ENCODE assay signal across 11 cellular contexts in genomic region chrY:2979283-2979682, GRCh38. TPM values are rescaled to one million over a fixed set of nuclear protein-coding genes. Genes with fewer than 3 reads are reported as not detected.
"Had no signal": no experiment of that assay in that cellular context is flagged by ENCODE, and none has a peak within 500 bp of the region (broad histone marks: within the 10 kb centered on the region; RNA-seq: fewer than 3 reads in every experiment).

No MANE protein-coding gene starts in this region.

- H3K4me1 ChIP-seq: HAP-1 had no signal

- H3K4me2 ChIP-seq: GM23338 had no signal

- ATAC-seq: GM23338, HCT116 had no signal

- H3K9ac ChIP-seq: GM23248 had no signal

- H3K9me3 ChIP-seq: HAP-1 had no signal

- H3K4me3 ChIP-seq: GM23248, GM23338, HAP-1 had no signal

- H3K36me3 ChIP-seq: HAP-1 had no signal

- H3K27ac ChIP-seq: GM23248 had no signal

- FAIRE-seq: H1, H54 had no signal

- DNase-seq: GM23248, GOT3, H7, H9, HCEC 1CT, HFFc6 had no signal

- H2AFZ ChIP-seq: GM23248, GM23338 had no signal

RNA-seq across cellular contexts. Expression of gene ZFY, which starts 44.1 kb away (rescaled TPM):
- total RNA-seq: H7, H9 had no signal
